1 cellular context compared by ENCODE assay signal in genomic region chr22:22930222-22930497, GRCh38.
TF ChIP-seq lines count a peak whose summit lies in the region.

No MANE protein-coding gene starts in this region.

TF ChIP-seq in IMR-90, 13 proteins besides CTCF, POLR2A, EP300 and RAD21 (continued from another document):
- TF ChIP-seq CHD1 (IDR thresholded peaks at IDR 0.05; ENCODE audit: low read depth, low read length) (no peak), MAZ (IDR thresholded peaks at IDR 0.05; ENCODE audit: borderline replicate concordance, low read depth, low read length) (no peak)
